In the genomic region with DNA sequence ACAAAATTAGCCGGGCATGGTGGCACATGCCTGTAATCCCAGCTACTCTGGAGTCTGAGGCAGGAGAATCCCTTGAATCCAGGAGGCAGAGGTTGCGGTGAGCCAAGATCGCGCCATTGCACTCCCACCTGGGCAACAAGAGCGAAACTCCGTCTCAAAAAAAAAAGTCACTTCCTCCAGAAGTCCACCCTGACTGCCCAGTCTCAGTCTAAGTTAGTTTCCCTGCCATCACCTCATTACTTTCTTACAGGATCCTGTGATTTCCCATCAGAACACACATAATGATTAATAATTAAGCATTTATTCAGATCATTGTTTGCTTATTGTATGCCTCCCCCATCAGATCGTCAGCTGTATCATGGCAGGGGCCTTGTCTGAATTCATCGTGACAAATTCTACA, we compare ENCODE assay signal across 21 cellular contexts.
"Had no signal": no experiment of that assay in that cellular context is flagged by ENCODE, and none has a peak within 500 bp of the region (broad histone marks: within the 10 kb centered on the region; RNA-seq: fewer than 3 reads in every experiment).

No MANE protein-coding gene starts in this region.

- H3K27ac ChIP-seq: Peyer's patch, SJSA1, SK-N-MC had no signal

- H3K9me3 ChIP-seq: Peyer's patch, SJSA1 had no signal

- H3K4me3 Mint-ChIP-seq: IgD-negative memory B cell had no signal

- H3K27me3 ChIP-seq: Peyer's patch, SJSA1 had no signal

- H3K4me1 Mint-ChIP-seq: IgD-negative memory B cell had no signal

- H3K36me3 ChIP-seq: SJSA1 had no signal

- H3K36me3 Mint-ChIP-seq: IgD-negative memory B cell had no signal

- H3K4me3 ChIP-seq: Peyer's patch, SJSA1, SK-N-MC had no signal

- DNase-seq: KBM-7, MV-4-11, NCI-H1048, NCI-H1105, NCI-H1417, NCI-H1436 treated with DMSO at 0.1 percent for 48 hours, NCI-H1694 treated with DMSO at 0.1 percent for 48 hours, NCI-H1930, NCI-H2081, NCI-H2107, NCI-H2227 treated with DMSO at 0.1 percent for 48 hours, NCI-H510A, NCI-H524 treated with DMSO at 0.1 percent for 48 hours, NCI-H69, NCI-H774, Peyer's patch, Right ventricle myocardium superior, SIG-M5 had no signal

- H3K27ac Mint-ChIP-seq: IgD-negative memory B cell had no signal
